In genomic region chr1:224497714-224498573, GRCh38 we compare ENCODE assay signal across 9 cellular contexts.
DNase-seq lines count a peak whose midpoint lies in the region; ATAC-seq lines count a peak whose summit lies in the region.
"Had no signal": no experiment of that assay in that cellular context is flagged by ENCODE, and none has a peak within 500 bp of the region (broad histone marks: within the 10 kb centered on the region; RNA-seq: fewer than 3 reads in every experiment).

No MANE protein-coding gene starts in this region.

- peak; percentile 94 for ATAC-seq in GM21723 (IDR thresholded peaks at IDR 0.05; ENCODE audit: unreplicated experiment)
- peak; percentile 99 for ATAC-seq in stimulated activated effector memory CD8-positive, alpha-beta T cell treated with anti-CD3 and anti-CD28 coated beads, Interleukin-12 subunit alpha, Interleukin-12 subunit beta, amount 100 ng/mL, for 72 hours

- peaks cover 52% of the 10 kb centered on the region for H3K4me1 Mint-ChIP-seq in stimulated activated effector memory CD8-positive, alpha-beta T cell treated with anti-CD3 and anti-CD28 coated beads, Interleukin-12 subunit alpha, Interleukin-12 subunit beta, amount 100 ng/mL, for 72 hours

- peak overlapping the region; percentile 66 for H3K4me3 Mint-ChIP-seq in stimulated activated effector memory CD8-positive, alpha-beta T cell treated with anti-CD3 and anti-CD28 coated beads, Interleukin-12 subunit alpha, Interleukin-12 subunit beta, amount 100 ng/mL, for 72 hours

- H3K4me3 ChIP-seq in mucosa of rectum (ENCODE audit: low read length in 2 of 2) = no peak overlapping the region
- H3K4me3 ChIP-seq: cardiac muscle cell had no signal

- H3K27me3 ChIP-seq in mucosa of rectum (ENCODE audit: control insufficient read depth in 2 of 2, insufficient read depth in 2 of 2, low read length in 2 of 2) = no peaks in the 10 kb centered on the region
- H3K27me3 ChIP-seq: cardiac muscle cell had no signal

- peak overlapping the region; percentile 93 for H3K27ac Mint-ChIP-seq in stimulated activated effector memory CD8-positive, alpha-beta T cell treated with anti-CD3 and anti-CD28 coated beads, Interleukin-12 subunit alpha, Interleukin-12 subunit beta, amount 100 ng/mL, for 72 hours

- peaks cover 5% of the 10 kb centered on the region for H3K9me3 Mint-ChIP-seq in stimulated activated effector memory CD8-positive, alpha-beta T cell treated with anti-CD3 and anti-CD28 coated beads, Interleukin-12 subunit alpha, Interleukin-12 subunit beta, amount 100 ng/mL, for 72 hours

- no peak overlapping the region for H3K9ac ChIP-seq in mucosa of rectum (ENCODE audit: low read depth in 1 of 2, low read length in 2 of 2)

- H3K27ac ChIP-seq in mucosa of rectum (ENCODE audit: low read depth in 2 of 2, low read length in 2 of 2) = peak overlapping the region; percentile 71 to 80
- H3K27ac ChIP-seq: cardiac muscle cell had no signal

- H3K4me1 ChIP-seq in mucosa of rectum (ENCODE audit: control insufficient read depth in 2 of 2, insufficient read depth in 2 of 2, low read length in 2 of 2) = peaks cover 20 to 50% of the 10 kb centered on the region in 2 donors

- H3K36me3 Mint-ChIP-seq in stimulated activated effector memory CD8-positive, alpha-beta T cell treated with anti-CD3 and anti-CD28 coated beads, Interleukin-12 subunit alpha, Interleukin-12 subunit beta, amount 100 ng/mL, for 72 hours = no peaks in the 10 kb centered on the region

- H3K9me3 ChIP-seq in mucosa of rectum (ENCODE audit: control insufficient read depth in 2 of 2, low read length in 2 of 2) = no peaks in the 10 kb centered on the region

- no peaks in the 10 kb centered on the region for H3K36me3 ChIP-seq in mucosa of rectum (ENCODE audit: control insufficient read depth in 2 of 2, insufficient read depth in 2 of 2, low read length in 2 of 2)
- H3K36me3 ChIP-seq: cardiac muscle cell had no signal

- DNase-seq in GM04503 (ENCODE audit: low read depth) (peak; percentile 65), KG1 (lab: John Stamatoyannopoulos, UW) (peak; percentile 72), dermis microvascular lymphatic vessel endothelial cell (ENCODE audit: low read depth in 2 of 2) (peak; percentile 74 to 91), NCI-H187 (lab: John Stamatoyannopoulos, UW) (no peak)
- peak; percentile 47 to 53 for DNase-seq in activated CD4-positive, alpha-beta T cell treated with anti-CD3 and anti-CD28 coated beads for 4 hours
- DNase-seq in stimulated activated effector memory CD8-positive, alpha-beta T cell treated with anti-CD3 and anti-CD28 coated beads, Interleukin-12 subunit alpha, Interleukin-12 subunit beta, amount 100 ng/mL, for 72 hours (ENCODE audit: low spot score in 2 of 2) = peak; percentile 28 to 81

Comparison
In these comparisons a context has a peak if more than half of its experiments do, and no peak if none do; other contexts are left out.
1. DNase-seq: peak in GM04503 (single experiment), KG1 (single experiment), activated CD4-positive, alpha-beta T cell treated with anti-CD3 and anti-CD28 coated beads for 4 hours (2 of 2), dermis microvascular lymphatic vessel endothelial cell (2 of 2) and stimulated activated effector memory CD8-positive, alpha-beta T cell treated with anti-CD3 and anti-CD28 coated beads, Interleukin-12 subunit alpha, Interleukin-12 subunit beta, amount 100 ng/mL, for 72 hours (2 of 2); none in NCI-H187 (0 of 2).